In the genomic region with DNA sequence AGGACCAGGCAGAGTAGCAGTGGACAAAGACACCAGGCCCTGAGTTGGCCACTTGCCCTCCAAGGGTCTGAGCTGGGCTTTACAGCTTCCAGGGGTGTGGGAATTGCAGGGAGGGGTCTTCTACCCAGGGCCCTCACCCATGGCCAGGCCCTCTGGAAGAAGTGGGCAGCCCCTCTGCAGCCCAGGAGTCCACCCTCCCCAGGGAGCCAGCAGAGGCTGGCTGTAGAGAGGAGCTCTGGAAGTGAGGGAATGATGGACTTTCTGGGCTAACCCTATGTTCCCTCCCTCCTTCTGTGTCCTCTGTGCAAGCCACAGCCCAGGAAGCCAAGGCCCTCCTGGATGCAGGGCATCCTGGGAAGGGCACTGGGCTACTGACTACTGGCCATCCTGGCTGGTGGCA, we compare ENCODE assay signal across 6 cellular contexts.
DNase-seq lines count a peak whose midpoint lies in the region; ATAC-seq, FAIRE-seq and TF ChIP-seq lines count a peak whose summit lies in the region.
"Not testable (repeated sequence)": the region's sequence is repeated elsewhere in the genome, so short reads cannot be mapped to it uniquely, and the experiment has no call there.

No MANE protein-coding gene starts in this region.

- not testable (repeated sequence) for ATAC-seq in DND-41 (ENCODE audit: insufficient read depth, low read depth)
- ATAC-seq in HepG2 (peak; percentile 11), omental fat pad (ENCODE audit: low FRiP score) (peak; percentile 46), upper lobe of left lung (ENCODE audit: low FRiP score in 2 of 2) (peak; percentile 23)
- peak; percentile 28 for ATAC-seq in stimulated activated memory B cell treated with anti-CD40 and anti-IgM and Interleukin-4, amounts not matched to agents 10 μg/mL and 1 μg/mL and 100 μg/mL, for 72 hours

- TF ChIP-seq EP300 in HepG2 (IDR thresholded peaks at IDR 0.05; ENCODE audit: low read depth in 2 of 2, low read length in 2 of 2); HepG2 (CRISPR knock-in tag; IDR thresholded peaks at IDR 0.05; ENCODE audit: borderline replicate concordance); upper lobe of left lung (IDR thresholded peaks at IDR 0.05): not testable (repeated sequence)

- H3K27me3 Mint-ChIP-seq in stimulated activated memory B cell treated with anti-CD40 and anti-IgM and Interleukin-4, amounts not matched to agents 10 μg/mL and 1 μg/mL and 100 μg/mL, for 72 hours: not testable (repeated sequence)

- H3K4me1 ChIP-seq in DND-41 (ENCODE audit: insufficient read depth, low read length) (peaks cover 16% of the 10 kb centered on the region), HepG2 (ENCODE audit: insufficient read depth, low read length) (peaks cover 11% of the 10 kb centered on the region; the same call in 1 of the 2 replicates)
- H3K4me1 ChIP-seq in upper lobe of left lung: not testable (repeated sequence)

- not testable (repeated sequence) for DNase-seq in DND-41; HepG2 (ENCODE audit: low spot score); omental fat pad (ENCODE audit: low spot score); urothelium cell line (ENCODE audit: low spot score)
- peak in 1 of 2 donors; percentile 8 for DNase-seq in upper lobe of left lung

- not testable (repeated sequence) for H3K4me2 ChIP-seq in DND-41 (ENCODE audit: insufficient read depth, low read length); HepG2 (ENCODE audit: low read depth, low read length)

- not testable (repeated sequence) for H3K36me3 ChIP-seq in DND-41 (ENCODE audit: insufficient read depth, low read length); HepG2 (replicated peaks in 1 of 2; ENCODE audit: control insufficient read depth in 1 of 2, insufficient read depth in 2 of 2, low read length in 2 of 2); upper lobe of left lung

- H3K4me3 ChIP-seq in DND-41 (ENCODE audit: low read depth in 1 of 2, low read length in 2 of 2); HepG2 (replicated peaks in 1 of 3; ENCODE audit: insufficient read depth in 1 of 3, low read depth in 2 of 3, low read length in 3 of 3); upper lobe of left lung: not testable (repeated sequence)

- TF ChIP-seq RAD21 in HepG2 (CRISPR knock-in tag; IDR thresholded peaks at IDR 0.05): not testable (repeated sequence)

- TF ChIP-seq POLR2A in HepG2 (IDR thresholded peaks at IDR 0.05; ENCODE audit: insufficient read depth in 1 of 2, low read depth in 2 of 2, low read length in 2 of 2); upper lobe of left lung (IDR thresholded peaks at IDR 0.05): not testable (repeated sequence)

- BruUV-seq in HepG2 (replicated peaks; lab: Mats Ljungman, UMichigan): not testable (repeated sequence)

- H3K27ac ChIP-seq in DND-41 (ENCODE audit: low read length): peak overlapping the region; percentile 47; the same call in 1 of the 2 replicates
- not testable (repeated sequence) for H3K27ac ChIP-seq in HepG2 (ENCODE audit: extremely low read length, insufficient read depth, low read length); upper lobe of left lung

- not testable (repeated sequence) for H3K27ac Mint-ChIP-seq in stimulated activated memory B cell treated with anti-CD40 and anti-IgM and Interleukin-4, amounts not matched to agents 10 μg/mL and 1 μg/mL and 100 μg/mL, for 72 hours

- H4K20me1 ChIP-seq in DND-41 (ENCODE audit: insufficient read depth, low read length); HepG2 (ENCODE audit: insufficient read depth, low read length): not testable (repeated sequence)

- H3K79me2 ChIP-seq in DND-41 (ENCODE audit: insufficient read depth, low read length); HepG2 (ENCODE audit: insufficient read depth, low read length): not testable (repeated sequence)

- POLR2A ChIA-PET in HepG2 (lab: Yijun Ruan, JAX): not testable (repeated sequence)

- intact Hi-C loops in HepG2 (cut with micrococcal nuclease; ENCODE audit: unreplicated experiment): not testable (repeated sequence)

- not testable (repeated sequence) for H3K9me3 Mint-ChIP-seq in stimulated activated memory B cell treated with anti-CD40 and anti-IgM and Interleukin-4, amounts not matched to agents 10 μg/mL and 1 μg/mL and 100 μg/mL, for 72 hours

- not testable (repeated sequence) for H3K9ac ChIP-seq in DND-41 (ENCODE audit: low read depth, low read length); HepG2 (ENCODE audit: insufficient read depth, low read depth, low read length)

- not testable (repeated sequence) for H3K9me3 ChIP-seq in DND-41 (ENCODE audit: insufficient read depth, low read length, severe bottlenecking); HepG2 (ENCODE audit: low read length); upper lobe of left lung

- CTCF ChIA-PET in HepG2 (lab: Yijun Ruan, JAX; ENCODE audit: low intra/inter-chr PET ratio, low total read pairs): not testable (repeated sequence)

- not testable (repeated sequence) for H2AFZ ChIP-seq in DND-41 (ENCODE audit: low read depth, low read length); HepG2 (ENCODE audit: low read length)

- TF ChIP-seq CTCF in DND-41 (IDR thresholded peaks at IDR 0.05; ENCODE audit: borderline replicate concordance, extremely low read depth, low read length, poor library complexity, severe bottlenecking); HepG2 (CRISPR knock-in tag; IDR thresholded peaks at IDR 0.05); omental fat pad (IDR thresholded peaks at IDR 0.05); upper lobe of left lung (IDR thresholded peaks at IDR 0.05): not testable (repeated sequence)

- not testable (repeated sequence) for H3K4me1 Mint-ChIP-seq in stimulated activated memory B cell treated with anti-CD40 and anti-IgM and Interleukin-4, amounts not matched to agents 10 μg/mL and 1 μg/mL and 100 μg/mL, for 72 hours

- in situ Hi-C loops in HepG2 (cut with HindIII; ENCODE audit: extremely low pct_ligation_motif_present, low pct_unique_long_range_greater_than_20kb): not testable (repeated sequence)

- not testable (repeated sequence) for FAIRE-seq in HepG2 (lab: Jason Lieb, UNC)
- FAIRE-seq in urothelium cell line (lab: Jason Lieb, UNC): peak; percentile 40

- H3K4me3 Mint-ChIP-seq in stimulated activated memory B cell treated with anti-CD40 and anti-IgM and Interleukin-4, amounts not matched to agents 10 μg/mL and 1 μg/mL and 100 μg/mL, for 72 hours: not testable (repeated sequence)

- H3K27me3 ChIP-seq in DND-41 (ENCODE audit: insufficient read depth, low read length, poor library complexity); HepG2 (ENCODE audit: control insufficient read depth in 1 of 2, insufficient read depth in 2 of 2, low read length in 2 of 2); upper lobe of left lung: not testable (repeated sequence)

- not testable (repeated sequence) for H3K36me3 Mint-ChIP-seq in stimulated activated memory B cell treated with anti-CD40 and anti-IgM and Interleukin-4, amounts not matched to agents 10 μg/mL and 1 μg/mL and 100 μg/mL, for 72 hours
